8 cellular contexts compared by ENCODE assay signal in the genomic region with DNA sequence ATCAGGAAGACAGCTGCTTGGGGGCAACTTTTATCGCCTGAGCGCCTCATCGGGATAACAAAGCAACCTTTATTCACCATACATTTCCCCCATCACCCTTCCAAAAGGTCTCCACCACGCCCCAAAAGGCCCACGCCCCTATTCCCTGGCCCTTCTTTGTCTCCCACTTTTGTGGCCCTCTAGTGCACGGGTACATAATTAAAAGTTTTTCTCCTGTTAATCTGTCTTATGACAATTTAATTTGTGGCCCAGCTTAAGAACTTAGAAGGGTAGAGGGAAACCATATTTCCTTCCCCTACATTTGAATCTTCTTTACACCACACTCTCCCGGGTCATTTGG.
DNase-seq lines count a peak whose midpoint lies in the region; ATAC-seq and TF ChIP-seq lines count a peak whose summit lies in the region.

No MANE protein-coding gene starts in this region.

- no peaks in the 10 kb centered on the region; the same call in 1 of the 2 replicates for H3K4me1 ChIP-seq in iPS DF 6.9 (ENCODE audit: control insufficient read depth, insufficient read depth, low read length)

- WGBS in iPS DF 6.9 (ENCODE audit: insufficient coverage, insufficient read length) = no CpG with 5 or more reads among the region's 7 CpGs

- H3K9me3 ChIP-seq in iPS DF 6.9 (ENCODE audit: control insufficient read depth, insufficient read depth, low read length) = no peaks in the 10 kb centered on the region

- H3K4me3 ChIP-seq in AG10803 (ENCODE audit: low read length) (peak overlapping the region; percentile 77), iPS DF 6.9 (ENCODE audit: low read length) (peak overlapping the region; percentile 93)

- TF ChIP-seq CTCF in AG10803 (conservative IDR thresholded peaks at IDR 0.05; ENCODE audit: low read length) = no peak

- H3K27me3 ChIP-seq in iPS DF 6.9 (ENCODE audit: control insufficient read depth, insufficient read depth, low read length) = no peaks in the 10 kb centered on the region; the same call in 1 of the 2 replicates

- ATAC-seq in GM19372 (IDR thresholded peaks at IDR 0.05; ENCODE audit: low read depth, unreplicated experiment) = peak; percentile 5

- H3K27ac ChIP-seq in iPS DF 6.9 (ENCODE audit: low read length) = no peak overlapping the region

- DNase-seq in AG10803 (ENCODE audit: low read depth) (peak; percentile 3), Kasumi-1 (lab: John Stamatoyannopoulos, UW) (peak; percentile 72 to 76), iPS DF 6.9 (ENCODE audit: low read depth, low spot score) (no peak), COLO829 (ENCODE audit: low spot score) (no peak)
- peak; percentile 43 to 44 for DNase-seq in activated T-cell treated with anti-CD3 and anti-CD28 coated beads, Interleukin-2, amount 50 U/mL, for 48 hours
- DNase-seq in stimulated activated CD4-positive, alpha-beta T cell treated with anti-CD3 and anti-CD28 coated beads, Interleukin-4, amount 100 ng/mL, for 24 hours = peak; percentile 23
- no peak for DNase-seq in activated CD4-positive, CD25-positive, alpha-beta regulatory T cell (lab: John Stamatoyannopoulos, UW)

- no peaks in the 10 kb centered on the region; the same call in 1 of the 2 replicates for H3K36me3 ChIP-seq in iPS DF 6.9 (ENCODE audit: control insufficient read depth, insufficient read depth, low read length)

Comparison
In these comparisons a context has a peak if more than half of its experiments do, and no peak if none do; other contexts are left out.
1. DNase-seq: peak in AG10803 (single experiment), Kasumi-1 (2 of 2), activated T-cell treated with anti-CD3 and anti-CD28 coated beads, Interleukin-2, amount 50 U/mL, for 48 hours (2 of 2) and stimulated activated CD4-positive, alpha-beta T cell treated with anti-CD3 and anti-CD28 coated beads, Interleukin-4, amount 100 ng/mL, for 24 hours (single experiment); none in iPS DF 6.9 (single experiment), COLO829 (single experiment) and activated CD4-positive, CD25-positive, alpha-beta regulatory T cell (0 of 4).